ENCODE assay signal across 8 cellular contexts in the genomic region with DNA sequence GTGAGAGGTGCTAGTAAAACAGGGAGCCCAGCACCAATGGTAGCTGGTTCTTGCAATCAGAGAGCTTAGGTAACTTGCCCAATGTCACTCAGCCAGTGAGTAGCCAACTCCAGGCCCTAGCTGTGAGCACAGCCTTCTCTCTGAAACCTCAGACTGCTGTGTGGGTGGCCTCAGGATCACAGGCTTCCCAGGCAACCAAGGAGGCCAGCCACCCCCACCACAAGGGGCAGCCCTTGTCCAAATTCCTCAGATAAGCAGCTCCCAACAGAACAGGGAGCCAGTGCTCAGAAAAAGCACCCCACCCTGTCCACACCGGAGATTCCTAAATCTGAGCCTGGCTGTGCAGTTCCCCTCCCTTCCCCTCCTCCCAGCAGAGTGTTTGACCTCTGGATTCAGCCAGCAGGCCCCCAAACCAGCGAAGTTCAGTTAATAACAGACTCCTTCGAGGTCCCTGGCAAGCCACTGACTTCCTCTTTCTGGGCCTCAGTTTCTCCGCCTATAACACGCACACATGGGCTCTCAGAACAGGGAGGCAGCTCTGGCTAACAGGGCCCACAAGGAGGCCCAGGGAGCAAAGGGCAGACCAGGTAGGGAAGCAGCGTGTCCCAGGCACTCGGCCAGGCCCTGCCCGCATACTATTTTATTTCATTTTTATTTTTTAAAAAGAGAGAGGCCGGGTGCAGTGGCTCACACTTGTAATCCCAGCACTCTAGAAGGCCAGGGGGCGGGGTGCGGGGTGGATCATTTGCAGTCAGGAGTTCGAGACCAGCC. TPM values are rescaled to one million over a fixed set of nuclear protein-coding genes. Genes with fewer than 3 reads are reported as not detected.
DNase-seq lines count a peak whose midpoint lies in the region; ATAC-seq and TF ChIP-seq lines count a peak whose summit lies in the region.

No MANE protein-coding gene starts in this region.

- POLR2A ChIA-PET in CD4-positive, alpha-beta T cell (lab: Charles Lee): interaction anchor here (0.7 to 34.9 kb wide), 11 partner anchors 9 to 95 kb away, joined by 3 to 1020 read pairs (median 4); a partner anchor contains a TSS

- peaks cover 72% of the 10 kb centered on the region for H3K36me3 Mint-ChIP-seq in CD4-positive, alpha-beta T cell (ENCODE audit: low read depth)
- H3K36me3 Mint-ChIP-seq in stimulated activated naive B cell treated with anti-CD40 and anti-IgM and Interleukin-4, amounts not matched to agents 10 μg/mL and 1 μg/mL and 100 μg/mL, for 72 hours: peaks cover 3 to 12% of the 10 kb centered on the region in 2 donors

- intact Hi-C loops in CD4-positive, alpha-beta T cell (cut with DNase I, micrococcal nuclease): loop anchor here in 1 of 2 experiments (2.0 kb wide), 1 partner anchor 21 kb away; no protein-coding TSS in a partner anchor

- H3K27me3 Mint-ChIP-seq in CD4-positive, alpha-beta T cell: no peaks in the 10 kb centered on the region
- H3K27me3 Mint-ChIP-seq in stimulated activated naive B cell treated with anti-CD40 and anti-IgM and Interleukin-4, amounts not matched to agents 10 μg/mL and 1 μg/mL and 100 μg/mL, for 72 hours: no peaks in the 10 kb centered on the region

- peak overlapping the region; percentile 91 for H3K4me3 Mint-ChIP-seq in CD4-positive, alpha-beta T cell
- H3K4me3 Mint-ChIP-seq in stimulated activated naive B cell treated with anti-CD40 and anti-IgM and Interleukin-4, amounts not matched to agents 10 μg/mL and 1 μg/mL and 100 μg/mL, for 72 hours: peak overlapping the region; percentile 69 to 71

- no peaks in the 10 kb centered on the region for H3K9me3 Mint-ChIP-seq in CD4-positive, alpha-beta T cell
- no peaks in the 10 kb centered on the region for H3K9me3 Mint-ChIP-seq in stimulated activated naive B cell treated with anti-CD40 and anti-IgM and Interleukin-4, amounts not matched to agents 10 μg/mL and 1 μg/mL and 100 μg/mL, for 72 hours

- no peaks in the 10 kb centered on the region for H3K9me3 ChIP-seq in CD4-positive, alpha-beta T cell (ENCODE audit: control insufficient read depth, low read length)

- TF ChIP-seq CTCF in CD4-positive, alpha-beta T cell (IDR thresholded peaks at IDR 0.05): no peak

- CTCF ChIA-PET in CD4-positive, alpha-beta T cell (lab: Charles Lee): interaction anchor here (0.7 to 4.0 kb wide), 8 partner anchors 8 to 57 kb away, joined by 3 to 24 read pairs (median 4); no protein-coding TSS in a partner anchor

- no peak for ATAC-seq in CD4-positive, alpha-beta T cell (ENCODE audit: poor library complexity)
- ATAC-seq in stimulated activated naive B cell treated with anti-CD40 and anti-IgM and Interleukin-4, amounts not matched to agents 10 μg/mL and 1 μg/mL and 100 μg/mL, for 72 hours (replicated peaks): no peak
- ATAC-seq in GM18511 (IDR thresholded peaks at IDR 0.05; ENCODE audit: unreplicated experiment): no peak
- ATAC-seq in GM19351 (IDR thresholded peaks at IDR 0.05; ENCODE audit: unreplicated experiment): no peak

- H3K27me3 ChIP-seq in CD4-positive, alpha-beta T cell (ENCODE audit: control insufficient read depth, insufficient read depth, low read length): no peaks in the 10 kb centered on the region

- DNase-seq in CD4-positive, alpha-beta T cell: no peak
- peak; percentile 51 for DNase-seq in HuH-7.5 (ENCODE audit: low spot score)
- peak; percentile 89 for DNase-seq in amniotic epithelial cell (ENCODE audit: low read depth)
- DNase-seq in iris pigment epithelial cell (ENCODE audit: low read depth): peak; percentile 91
- DNase-seq in stimulated activated naive B cell treated with anti-CD40 and anti-IgM and Interleukin-4, amounts not matched to agents 10 μg/mL and 1 μg/mL and 100 μg/mL, for 72 hours: no peak
- no peak for DNase-seq in UCSD-AML1 (lab: John Stamatoyannopoulos, UW; ENCODE audit: unreplicated experiment)

- peak overlapping the region; percentile 97 for H3K27ac Mint-ChIP-seq in CD4-positive, alpha-beta T cell
- no peak overlapping the region for H3K27ac Mint-ChIP-seq in stimulated activated naive B cell treated with anti-CD40 and anti-IgM and Interleukin-4, amounts not matched to agents 10 μg/mL and 1 μg/mL and 100 μg/mL, for 72 hours

- H3K4me1 Mint-ChIP-seq in CD4-positive, alpha-beta T cell (ENCODE audit: low read depth): peaks cover 59% of the 10 kb centered on the region
- peaks cover 56 to 86% of the 10 kb centered on the region in 2 donors for H3K4me1 Mint-ChIP-seq in stimulated activated naive B cell treated with anti-CD40 and anti-IgM and Interleukin-4, amounts not matched to agents 10 μg/mL and 1 μg/mL and 100 μg/mL, for 72 hours

- H3K27ac ChIP-seq in CD4-positive, alpha-beta T cell (ENCODE audit: low read depth, low read length): peak overlapping the region; percentile 96

RNA-seq across cellular contexts. Expression of a gene that starts 2.7 kb away (rescaled TPM):
- 100 to 1,000 TPM; 440 to 463 TPM for total RNA-seq in CD4-positive, alpha-beta T cell

RNA-seq across cellular contexts. Expression of a gene that starts 40.4 kb away (rescaled TPM):
- 10 to 100 TPM; 41.7 to 47.6 TPM for total RNA-seq in CD4-positive, alpha-beta T cell

RNA-seq across cellular contexts. Expression of a gene that starts 47.5 kb away (rescaled TPM):
- total RNA-seq in CD4-positive, alpha-beta T cell: 1 to 10 TPM; 2.9 to 3.3 TPM

Comparison
In these comparisons a context has a peak if more than half of its experiments do, and no peak if none do; other contexts are left out.
1. DNase-seq: peak in HuH-7.5 (single experiment), amniotic epithelial cell (single experiment) and iris pigment epithelial cell (single experiment); none in CD4-positive, alpha-beta T cell (0 of 10), stimulated activated naive B cell treated with anti-CD40 and anti-IgM and Interleukin-4, amounts not matched to agents 10 μg/mL and 1 μg/mL and 100 μg/mL, for 72 hours (single experiment) and UCSD-AML1 (single experiment).